ENCODE assay signal across 19 cellular contexts in genomic region chr19:1843646-1844394, GRCh38. TPM values are rescaled to one million over a fixed set of nuclear protein-coding genes. Genes with fewer than 3 reads are reported as not detected.
DNase-seq lines count a peak whose midpoint lies in the region; ATAC-seq, FAIRE-seq and TF ChIP-seq lines count a peak whose summit lies in the region.
"Had no signal": no experiment of that assay in that cellular context is flagged by ENCODE, and none has a peak within 500 bp of the region (broad histone marks: within the 10 kb centered on the region; RNA-seq: fewer than 3 reads in every experiment).

No MANE protein-coding gene starts in this region.

- no peaks in the 10 kb centered on the region for H3K9me3 Mint-ChIP-seq in MCF 10A (ENCODE audit: unreplicated experiment)
- H3K9me3 Mint-ChIP-seq: activated naive CD8-positive, alpha-beta T cell treated with anti-CD3 and anti-CD28 coated beads for 36 hours; memory B cell had no signal

- H3K4me1 ChIP-seq in breast epithelium (peaks cover 38 to 50% of the 10 kb centered on the region in 2 donors), upper lobe of right lung (peaks cover 67% of the 10 kb centered on the region)

- no TSS peak for BruUV-seq in MCF 10A (replicated peaks; lab: Mats Ljungman, UMichigan)

- H3K27ac ChIP-seq in breast epithelium = peak overlapping the region; percentile 42 to 71
- H3K27ac ChIP-seq in brain microvascular endothelial cell = no peak overlapping the region
- H3K27ac ChIP-seq in upper lobe of right lung = no peak overlapping the region
- H3K27ac ChIP-seq: vagina had no signal

- H3K27me3 Mint-ChIP-seq in MCF 10A (ENCODE audit: insufficient read depth, unreplicated experiment) = no peaks in the 10 kb centered on the region
- H3K27me3 Mint-ChIP-seq: activated naive CD8-positive, alpha-beta T cell treated with anti-CD3 and anti-CD28 coated beads for 36 hours; memory B cell had no signal

- H3K4me3 Mint-ChIP-seq in MCF 10A (ENCODE audit: unreplicated experiment) = no peak overlapping the region
- H3K4me3 Mint-ChIP-seq: activated naive CD8-positive, alpha-beta T cell treated with anti-CD3 and anti-CD28 coated beads for 36 hours; memory B cell had no signal

- H3K27ac Mint-ChIP-seq in MCF 10A (ENCODE audit: low read depth, unreplicated experiment) = no peak overlapping the region
- H3K27ac Mint-ChIP-seq: activated naive CD8-positive, alpha-beta T cell treated with anti-CD3 and anti-CD28 coated beads for 36 hours; memory B cell had no signal

- H3K4me1 Mint-ChIP-seq in MCF 10A (ENCODE audit: insufficient read depth, unreplicated experiment) = peaks cover 20% of the 10 kb centered on the region

- in situ Hi-C loops in brain microvascular endothelial cell (cut with HindIII; ENCODE audit: low pct_ligation_motif_present, low sequenced_read_pairs) (no loop called here), GM13976 (cut with MboI; ENCODE audit: low sequenced_read_pairs, unreplicated experiment) (no loop called here)

- intact Hi-C loops in breast epithelium (cut with DNase I; ENCODE audit: low total_unique reads) (no loop called here), MCF 10A (cut with micrococcal nuclease) (no loop called here), upper lobe of right lung (cut with DNase I) (no loop called here)

- TF ChIP-seq POLR2A in breast epithelium (IDR thresholded peaks at IDR 0.05) = no peak

- H3K36me3 ChIP-seq in breast epithelium (no peaks in the 10 kb centered on the region), brain microvascular endothelial cell (replicated peaks) (no peaks in the 10 kb centered on the region), upper lobe of right lung (no peaks in the 10 kb centered on the region)
- H3K36me3 ChIP-seq: vagina had no signal

- H3K9me3 ChIP-seq in breast epithelium (no peaks in the 10 kb centered on the region), upper lobe of right lung (no peaks in the 10 kb centered on the region)
- H3K9me3 ChIP-seq: Caco-2, vagina had no signal

- POLR2A ChIA-PET in MCF 10A (lab: Yijun Ruan, JAX) = no interaction called here

- ATAC-seq in upper lobe of right lung = no peak
- ATAC-seq in HG02870 (IDR thresholded peaks at IDR 0.05; ENCODE audit: unreplicated experiment) = no peak
- ATAC-seq: stimulated activated naive CD8-positive, alpha-beta T cell treated with anti-CD3 and anti-CD28 coated beads, Interleukin-15, Interleukin-2, amounts not matched to agents 100 U/mL and 50 U/mL, for 24 hours had no signal

- peaks cover 19% of the 10 kb centered on the region for H3K36me3 Mint-ChIP-seq in MCF 10A (ENCODE audit: insufficient read depth, unreplicated experiment)

- H3K4me3 ChIP-seq in breast epithelium (peak overlapping the region in 1 of 3 donors; percentile 46), brain microvascular endothelial cell (ENCODE audit: low read depth, low read length) (no peak overlapping the region), upper lobe of right lung (no peak overlapping the region)
- H3K4me3 ChIP-seq: vagina had no signal

- no peak for FAIRE-seq in HTR-8/SVneo (lab: Jason Lieb, UNC)
- FAIRE-seq: GM18507 had no signal

- H3K27me3 ChIP-seq in breast epithelium (no peaks in the 10 kb centered on the region), brain microvascular endothelial cell (replicated peaks) (no peaks in the 10 kb centered on the region), upper lobe of right lung (no peaks in the 10 kb centered on the region)
- H3K27me3 ChIP-seq: vagina had no signal

- CTCF ChIA-PET in MCF 10A (lab: Yijun Ruan, JAX) = interaction anchor here (0.6 to 1.1 kb wide), 3 partner anchors 11 to 17 kb away, joined by 3 to 6 read pairs (median 3); no protein-coding TSS in a partner anchor

- TF ChIP-seq CTCF in breast epithelium (IDR thresholded peaks at IDR 0.05) (no peak), MCF 10A (IDR thresholded peaks at IDR 0.05; ENCODE audit: unreplicated experiment) (no peak), brain microvascular endothelial cell (IDR thresholded peaks at IDR 0.05; ENCODE audit: low read depth, low read length, missing control alignments) (peak; percentile 40), upper lobe of right lung (IDR thresholded peaks at IDR 0.05) (peak; percentile 16), GM13976 (IDR thresholded peaks at IDR 0.05; ENCODE audit: borderline replicate concordance, control extremely low read depth, extremely low read depth, insufficient read depth, missing control alignments) (no peak)

- no peak for DNase-seq in breast epithelium (ENCODE audit: low spot score in 2 of 2)
- no peak for DNase-seq in MCF 10A (ENCODE audit: unreplicated experiment)
- no peak for DNase-seq in brain microvascular endothelial cell
- DNase-seq in left kidney (ENCODE audit: low read depth, low spot score) = peak; percentile 29
- no peak for DNase-seq in upper lobe of right lung
- no peak for DNase-seq in GM13976 (ENCODE audit: low spot score)
- no peak for DNase-seq in HTR-8/SVneo (ENCODE audit: insufficient read length, low spot score)
- DNase-seq: activated CD8-positive, alpha-beta memory T cell treated with anti-CD3 and anti-CD28 coated beads, Interleukin-2, amount 50 U/mL, for 48 hours; activated naive CD8-positive, alpha-beta T cell treated with anti-CD3 and anti-CD28 coated beads for 36 hours; Caco-2; cortex of kidney; GF-D8; NCI-H1417; stimulated activated naive CD8-positive, alpha-beta T cell treated with anti-CD3 and anti-CD28 coated beads, Interleukin-15, Interleukin-2, amounts not matched to agents 100 U/mL and 50 U/mL, for 24 hours; SW 1271 had no signal

RNA-seq across cellular contexts. Expression of gene REXO1, which starts 4.5 kb away (rescaled TPM):
- 10 to 100 TPM; 10.4 to 25.2 (median 19.7) TPM for total RNA-seq in breast epithelium
- total RNA-seq in MCF 10A (2022) = 28.7 and 36.4 TPM in 2 replicates
- 37.2 TPM for total RNA-seq in upper lobe of right lung

RNA-seq across cellular contexts. Expression of gene KLF16, which starts 19.6 kb away (rescaled TPM):
- 1 to 10 TPM; 2.9 to 4.6 (median 4.1) TPM for total RNA-seq in breast epithelium
- 27.0 and 45.5 TPM in 2 replicates for total RNA-seq in MCF 10A (2022)
- 28.0 TPM for total RNA-seq in upper lobe of right lung

RNA-seq across cellular contexts. Expression of gene ATP8B3, which starts 31.7 kb away (rescaled TPM):
- 1 to 10 TPM in 2 of 3 donors, under 1 TPM in 1; 0.66 to 1.4 (median 1.0) TPM for total RNA-seq in breast epithelium
- total RNA-seq in MCF 10A (2022) = 5.6 and 9.3 TPM in 2 replicates
- total RNA-seq in upper lobe of right lung = 0.64 TPM

RNA-seq across cellular contexts. Expression of gene ABHD17A, which starts 41.5 kb away (rescaled TPM):
- total RNA-seq in breast epithelium (10 to 100 TPM; 62.4 to 81.3 (median 76.0) TPM), MCF 10A (2022) (38.9 and 39.5 TPM in 2 replicates), upper lobe of right lung (76.1 TPM)

Comparison
In these comparisons a context has a peak if more than half of its experiments do, and no peak if none do; other contexts are left out.
1. H3K27ac ChIP-seq: peak in breast epithelium (2 of 2); none in brain microvascular endothelial cell (single experiment) and upper lobe of right lung (single experiment).
2. CTCF ChIP-seq: peak in brain microvascular endothelial cell (single experiment) and upper lobe of right lung (single experiment); none in breast epithelium (0 of 3), MCF 10A (single experiment) and GM13976 (single experiment).